Comparison of ENCODE assay signal across 14 cellular contexts in genomic region chr13:106143930-106144709, GRCh38.
DNase-seq lines count a peak whose midpoint lies in the region; ATAC-seq, FAIRE-seq and TF ChIP-seq lines count a peak whose summit lies in the region.
"Had no signal": no experiment of that assay in that cellular context is flagged by ENCODE, and none has a peak within 500 bp of the region (broad histone marks: within the 10 kb centered on the region; RNA-seq: fewer than 3 reads in every experiment).

No MANE protein-coding gene starts in this region.

- H3K27me3 ChIP-seq in HUES6 (ENCODE audit: control insufficient read depth, insufficient read depth, low read length) (no peaks in the 10 kb centered on the region), prostate gland (replicated peaks; ENCODE audit: insufficient read depth) (no peaks in the 10 kb centered on the region)

- no peak for TF ChIP-seq CTCF in prostate gland (IDR thresholded peaks at IDR 0.05)

- TF ChIP-seq POLR2A in prostate gland (IDR thresholded peaks at IDR 0.05), result no peak
- TF ChIP-seq POLR2A in GM12891 (IDR thresholded peaks at IDR 0.05; ENCODE audit: low read depth, low read length), result no peak

- H3K27ac ChIP-seq in HUES6 (ENCODE audit: low read depth, low read length) (peak overlapping the region; percentile 39; the same call in 1 of the 2 replicates), epithelial cell of prostate (peak overlapping the region; percentile 90), prostate gland (peak overlapping the region; percentile 44 to 61)
- H3K27ac ChIP-seq: HL-60 had no signal

- intact Hi-C loops in prostate gland (cut with DNase I), result no loop called here

- no peaks in the 10 kb centered on the region for H3K9me3 ChIP-seq in HUES6 (ENCODE audit: control insufficient read depth, insufficient read depth, low read depth, low read length)
- no peaks in the 10 kb centered on the region for H3K9me3 ChIP-seq in prostate gland

- no peak for ATAC-seq in GM21529 (IDR thresholded peaks at IDR 0.05; ENCODE audit: unreplicated experiment)

- 0 out of 2 replicates have a peak overlapping the region, but pooled peaks have one; percentile 4 for H3K4me3 ChIP-seq in HUES6 (ENCODE audit: low read depth, low read length)
- no peak overlapping the region for H3K4me3 ChIP-seq in prostate gland

- peaks cover 31% of the 10 kb centered on the region for H3K4me1 ChIP-seq in HUES6 (ENCODE audit: control insufficient read depth, insufficient read depth, low read length)
- no peaks in the 10 kb centered on the region for H3K4me1 ChIP-seq in prostate gland (replicated peaks)

- no peak overlapping the region for H3K9ac ChIP-seq in HUES6 (ENCODE audit: low read length)

- FAIRE-seq in GM12891 (lab: Jason Lieb, UNC), result no peak

- WGBS in prostate gland, result 29% methylated on average over 2 of the region's 2 CpGs

- H3K36me3 ChIP-seq in HUES6 (ENCODE audit: control insufficient read depth, insufficient read depth, low read length) (no peaks in the 10 kb centered on the region), prostate gland (no peaks in the 10 kb centered on the region)

- peak; percentile 78 for DNase-seq in NCI-H345 (lab: John Stamatoyannopoulos, UW)
- peak; percentile 70 for DNase-seq in epithelial cell of prostate (ENCODE audit: low read depth, low spot score)
- DNase-seq in prostate gland (ENCODE audit: low spot score), result peak; percentile 77
- no peak for DNase-seq in GM12891 (ENCODE audit: insufficient read length, low spot score)
- no peak for DNase-seq in NCI-H2227 treated with DMSO at 0.1 percent for 48 hours (lab: John Stamatoyannopoulos, UW)
- no peak for DNase-seq in GF-D8 (lab: John Stamatoyannopoulos, UW)
- DNase-seq: activated CD4-positive, CD25-positive, alpha-beta regulatory T cell; kidney glomerular epithelial cell; NCI-H187 treated with DMSO at 0.1 percent for 48 hours; nucleus accumbens; stimulated activated naive CD4-positive, alpha-beta T cell had no signal

TF ChIP-seq in GM12891, 5 proteins besides CTCF, POLR2A, EP300 and RAD21:
- TF ChIP-seq TAF1 (IDR thresholded peaks at IDR 0.05; ENCODE audit: low read depth, low read length), result no peak
- TF ChIP-seq POLR2AphosphoS5 (IDR thresholded peaks at IDR 0.05; ENCODE audit: low read depth, low read length), result no peak
- TF ChIP-seq POU2F2 (IDR thresholded peaks at IDR 0.05; ENCODE audit: low read depth, low read length), result no peak
- TF ChIP-seq SPI1 (IDR thresholded peaks at IDR 0.05; ENCODE audit: low read depth, low read length), result no peak
- TF ChIP-seq PAX5 (IDR thresholded peaks at IDR 0.05; ENCODE audit: insufficient read depth, low read length, severe bottlenecking), result no peak

Comparison
In these comparisons a context has a peak if more than half of its experiments do, and no peak if none do; other contexts are left out.
1. H3K27ac ChIP-seq: peak in every context shown above with its lines; median percentile 90 in epithelial cell of prostate; 52 in prostate gland; 39 in HUES6.
2. DNase-seq: peak in NCI-H345 (single experiment), epithelial cell of prostate (single experiment) and prostate gland (single experiment); none in GM12891 (single experiment), NCI-H2227 treated with DMSO at 0.1 percent for 48 hours (single experiment) and GF-D8 (single experiment).